7 cellular contexts compared by ENCODE assay signal in the genomic region with DNA sequence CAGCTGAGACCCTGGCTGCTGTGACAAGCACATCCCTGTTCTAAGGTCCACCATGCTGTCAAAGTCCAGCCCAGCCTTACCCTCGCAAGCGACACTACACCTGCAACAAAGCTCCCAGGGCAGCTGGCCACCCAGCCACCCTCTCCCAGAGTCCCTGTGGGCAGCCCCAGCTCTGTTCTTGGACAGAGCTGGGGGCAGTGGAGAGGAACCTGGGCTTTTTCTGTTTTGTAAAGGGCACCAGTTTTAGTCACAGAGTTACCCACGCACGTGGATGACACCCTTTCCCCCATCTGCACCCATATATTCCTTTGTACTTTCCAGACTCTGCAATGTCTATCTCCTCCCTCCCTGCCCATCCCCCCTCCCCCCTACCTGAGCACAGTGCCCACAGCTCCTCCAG. TPM values are rescaled to one million over a fixed set of nuclear protein-coding genes. Genes with fewer than 3 reads are reported as not detected.
"Had no signal": no experiment of that assay in that cellular context is flagged by ENCODE, and none has a peak within 500 bp of the region (broad histone marks: within the 10 kb centered on the region; RNA-seq: fewer than 3 reads in every experiment).

No MANE protein-coding gene starts in this region.

- H2AFZ ChIP-seq: GM23248 had no signal

- H3K9me3 Mint-ChIP-seq: HFFc6, IgD-negative memory B cell had no signal

- H3K4me1 ChIP-seq: HAP-1 had no signal

- DNase-seq: GM23248, GOT3, HFFc6, KBM-7 had no signal

- H3K27ac ChIP-seq: GM23248 had no signal

- H3K4me3 ChIP-seq: GM23248, HAP-1 had no signal

- H3K9ac ChIP-seq: GM23248 had no signal

- H3K4me3 Mint-ChIP-seq: HFFc6 had no signal

- H3K36me3 Mint-ChIP-seq: IgD-negative memory B cell had no signal

- H3K36me3 ChIP-seq: HAP-1 had no signal

- H3K27ac Mint-ChIP-seq: HFFc6, IgD-negative memory B cell had no signal

RNA-seq across cellular contexts. Expression of a gene that starts 38.9 kb away (rescaled TPM):
- total RNA-seq: GM23248, HT-29 had no signal
- polyA plus RNA-seq: GM23248, IgD-negative memory B cell had no signal
